15 cellular contexts compared by ENCODE assay signal in genomic region chr3:8520816-8521415, GRCh38.
"Had no signal": no experiment of that assay in that cellular context is flagged by ENCODE, and none has a peak within 500 bp of the region (broad histone marks: within the 10 kb centered on the region; RNA-seq: fewer than 3 reads in every experiment).

No MANE protein-coding gene starts in this region.

- H3K27ac Mint-ChIP-seq: activated CD4-positive, alpha-beta T cell treated with anti-CD3 and anti-CD28 coated beads for 36 hours; activated CD8-positive, alpha-beta T cell treated with anti-CD3 and anti-CD28 coated beads for 36 hours; activated naive CD8-positive, alpha-beta T cell treated with anti-CD3 and anti-CD28 coated beads, Interleukin-2, amount 50 U/mL, for 24 hours; effector memory CD8-positive, alpha-beta T cell; immature natural killer cell had no signal

- H3K36me3 ChIP-seq: ovary had no signal

- H3K36me3 Mint-ChIP-seq: immature natural killer cell had no signal

- H3K9me3 ChIP-seq: ovary had no signal

- H3K9me3 Mint-ChIP-seq: activated CD8-positive, alpha-beta T cell treated with anti-CD3 and anti-CD28 coated beads for 36 hours; activated naive CD8-positive, alpha-beta T cell treated with anti-CD3 and anti-CD28 coated beads, Interleukin-2, amount 50 U/mL, for 24 hours had no signal

- H3K4me3 Mint-ChIP-seq: activated CD4-positive, alpha-beta T cell treated with anti-CD3 and anti-CD28 coated beads for 36 hours; activated CD8-positive, alpha-beta T cell treated with anti-CD3 and anti-CD28 coated beads for 36 hours; activated naive CD8-positive, alpha-beta T cell treated with anti-CD3 and anti-CD28 coated beads, Interleukin-2, amount 50 U/mL, for 24 hours; effector memory CD8-positive, alpha-beta T cell had no signal

- DNase-seq: activated CD4-positive, alpha-beta T cell treated with anti-CD3 and anti-CD28 coated beads for 36 hours; activated CD8-positive, alpha-beta memory T cell treated with anti-CD3 and anti-CD28 coated beads, Interleukin-2, amount 50 U/mL, for 4 hours; activated CD8-positive, alpha-beta T cell treated with anti-CD3 and anti-CD28 coated beads for 36 hours; activated naive CD4-positive, alpha-beta T cell; activated naive CD8-positive, alpha-beta T cell treated with anti-CD3 and anti-CD28 coated beads, Interleukin-2, amount 50 U/mL, for 24 hours; central memory CD4-positive, alpha-beta T cell; effector memory CD8-positive, alpha-beta T cell; immature natural killer cell; mesendoderm; ovary; retina; small intestine; T1000 had no signal

- H3K27me3 ChIP-seq: ovary had no signal

- H3K4me3 ChIP-seq: ovary had no signal

- ATAC-seq: activated CD4-positive, alpha-beta T cell treated with anti-CD3 and anti-CD28 coated beads for 36 hours; activated CD8-positive, alpha-beta T cell treated with anti-CD3 and anti-CD28 coated beads for 36 hours; activated naive CD8-positive, alpha-beta T cell treated with anti-CD3 and anti-CD28 coated beads, Interleukin-2, amount 50 U/mL, for 24 hours; effector memory CD8-positive, alpha-beta T cell had no signal

- H3K4me1 Mint-ChIP-seq: immature natural killer cell had no signal

- H3K27ac ChIP-seq: epithelial cell of prostate, ovary, VCaP had no signal
